ENCODE assay signal across 31 cellular contexts in genomic region chr12:26770239-26771070, GRCh38.
DNase-seq lines count a peak whose midpoint lies in the region; ATAC-seq, FAIRE-seq and TF ChIP-seq lines count a peak whose summit lies in the region.
"Had no signal": no experiment of that assay in that cellular context is flagged by ENCODE, and none has a peak within 500 bp of the region (broad histone marks: within the 10 kb centered on the region; RNA-seq: fewer than 3 reads in every experiment).

No MANE protein-coding gene starts in this region.

- H3K27me3 ChIP-seq in body of pancreas: no peaks in the 10 kb centered on the region
- H3K27me3 ChIP-seq in muscle layer of duodenum (ENCODE audit: low read depth, low read length): no peaks in the 10 kb centered on the region
- H3K27me3 ChIP-seq: vagina had no signal

- no peaks in the 10 kb centered on the region for H3K36me3 ChIP-seq in body of pancreas (replicated peaks in 1 of 2; ENCODE audit: insufficient read depth in 1 of 2, low read depth in 2 of 2)
- no peaks in the 10 kb centered on the region for H3K36me3 ChIP-seq in muscle layer of duodenum (ENCODE audit: control insufficient read depth in 1 of 2, insufficient read depth in 2 of 2, low read length in 2 of 2)
- H3K36me3 ChIP-seq: vagina had no signal

- 80 to 81% methylated on average over 5 of the region's 5 CpGs for WGBS in body of pancreas, 2 donors

- H3K36me3 Mint-ChIP-seq in CD14-positive monocyte: peaks cover 15 to 26% of the 10 kb centered on the region in 2 donors

- H3K4me3 ChIP-seq in body of pancreas (no peak overlapping the region), muscle layer of duodenum (ENCODE audit: low read depth in 1 of 2, low read length in 2 of 2) (no peak overlapping the region)
- H3K4me3 ChIP-seq: skin epidermis, vagina had no signal

- peaks cover 0 to 2% (median 0%) of the 10 kb centered on the region in 7 donors for H3K9me3 Mint-ChIP-seq in CD14-positive monocyte
- H3K9me3 Mint-ChIP-seq: activated T-helper 2 cell treated with anti-CD3 and anti-CD28 coated beads, Interferon-gamma antibody, Interleukin-2, Interleukin-4, amounts not matched to agents 10 μg/mL and 5 μg/mL and 100 μg/mL, durations not matched to agents 14 hours and 24 hours and 36 hours; WTC11 had no signal

- H3K27me3 Mint-ChIP-seq in CD14-positive monocyte (ENCODE audit: low read depth in 3 of 3): peaks cover 0 to 2% (median 0%) of the 10 kb centered on the region in 3 donors
- H3K27me3 Mint-ChIP-seq: activated naive CD8-positive, alpha-beta T cell; CD4-positive, CD25-positive, alpha-beta regulatory T cell; naive thymus-derived CD8-positive, alpha-beta T cell had no signal

- intact Hi-C loops in CD14-positive monocyte (cut with micrococcal nuclease) (no loop called here), body of pancreas (cut with DNase I) (no loop called here)

- peak overlapping the region; percentile 6 to 42 for H3K4me3 Mint-ChIP-seq in CD14-positive monocyte
- H3K4me3 Mint-ChIP-seq: activated naive CD8-positive, alpha-beta T cell; CD4-positive, CD25-positive, alpha-beta regulatory T cell; naive thymus-derived CD8-positive, alpha-beta T cell; stimulated activated effector memory CD8-positive, alpha-beta T cell treated with anti-CD3 and anti-CD28 coated beads, Interleukin-12 subunit alpha, Interleukin-12 subunit beta, amount 100 ng/mL, for 72 hours; WTC11 had no signal

- TF ChIP-seq CTCF in CD14-positive monocyte (IDR thresholded peaks at IDR 0.05): no peak
- no peak for TF ChIP-seq CTCF in body of pancreas (IDR thresholded peaks at IDR 0.05)

- FAIRE-seq in GM19239 (lab: Jason Lieb, UNC): peak; percentile 80
- FAIRE-seq: astrocyte, G401.6, HTR-8/SVneo, kidney had no signal

- H3K4me1 Mint-ChIP-seq in CD14-positive monocyte: peaks cover 38% of the 10 kb centered on the region

- no peak for TF ChIP-seq POLR2A in body of pancreas (IDR thresholded peaks at IDR 0.05)

- DNase-seq in CD14-positive monocyte (ENCODE audit: low spot score): no peak
- no peak for DNase-seq in GM19239 (ENCODE audit: insufficient read length, low spot score)
- no peak for DNase-seq in body of pancreas
- no peak for DNase-seq in NCI-H524 (lab: John Stamatoyannopoulos, UW)
- DNase-seq in NCI-H1048 (lab: John Stamatoyannopoulos, UW): no peak
- DNase-seq in ureter (ENCODE audit: low spot score): no peak
- DNase-seq: activated CD4-positive, alpha-beta T cell treated with anti-CD3 and anti-CD28 coated beads, Interleukin-2, amount 50 U/mL, for 4 hours; activated CD8-positive, alpha-beta memory T cell treated with anti-CD3 and anti-CD28 coated beads, Interleukin-2, amount 50 U/mL, for 4 hours; CD4-positive, CD25-positive, alpha-beta regulatory T cell; central memory CD4-positive, alpha-beta T cell; DMS 273 treated with DMSO at 0.1 percent for 48 hours; H7; KG1; kidney; mesendoderm; naive thymus-derived CD8-positive, alpha-beta T cell; NCI-H1694; occipital lobe; stimulated activated CD4-positive, alpha-beta T cell treated with anti-CD3 and anti-CD28 coated beads, Interleukin-2, amount 100 ng/mL, for 24 hours; T-helper 9 cell had no signal

- H3K4me1 ChIP-seq in body of pancreas (peaks cover 32% of the 10 kb centered on the region), muscle layer of duodenum (ENCODE audit: control insufficient read depth in 1 of 2, insufficient read depth in 2 of 2, low read length in 2 of 2) (peaks cover 6 to 17% of the 10 kb centered on the region in 2 donors)
- H3K4me1 ChIP-seq: vagina had no signal

- H3K27ac ChIP-seq in body of pancreas (peak overlapping the region in 3 of 4 donors; percentile 63 to 69 (median 64)), muscle layer of duodenum (ENCODE audit: low read length) (peak overlapping the region; percentile 12)
- H3K27ac ChIP-seq: skin epidermis, vagina had no signal

- no peak for ATAC-seq in body of pancreas
- no peak for ATAC-seq in GM18868 (IDR thresholded peaks at IDR 0.05; ENCODE audit: unreplicated experiment)
- ATAC-seq: naive thymus-derived CD8-positive, alpha-beta T cell; stimulated activated effector memory CD8-positive, alpha-beta T cell treated with anti-CD3 and anti-CD28 coated beads, Interleukin-12 subunit alpha, Interleukin-12 subunit beta, amount 100 ng/mL, for 72 hours; WTC11 had no signal

- peak overlapping the region in 4 of 7 donors; percentile 1 to 38 (median 10) for H3K27ac Mint-ChIP-seq in CD14-positive monocyte
- H3K27ac Mint-ChIP-seq: activated naive CD8-positive, alpha-beta T cell; activated T-helper 2 cell treated with anti-CD3 and anti-CD28 coated beads, Interferon-gamma antibody, Interleukin-2, Interleukin-4, amounts not matched to agents 10 μg/mL and 5 μg/mL and 100 μg/mL, durations not matched to agents 14 hours and 24 hours and 36 hours; naive thymus-derived CD8-positive, alpha-beta T cell; stimulated activated effector memory CD8-positive, alpha-beta T cell treated with anti-CD3 and anti-CD28 coated beads, Interleukin-12 subunit alpha, Interleukin-12 subunit beta, amount 100 ng/mL, for 72 hours; WTC11 had no signal

- H3K9me3 ChIP-seq in body of pancreas: no peaks in the 10 kb centered on the region
- no peaks in the 10 kb centered on the region for H3K9me3 ChIP-seq in muscle layer of duodenum (ENCODE audit: control insufficient read depth in 1 of 2, low read length in 2 of 2)
- H3K9me3 ChIP-seq: vagina had no signal
